ENCODE assay signal across 9 cellular contexts in genomic region chr17:19650826-19651225, GRCh38. TPM values are rescaled to one million over a fixed set of nuclear protein-coding genes. Genes with fewer than 3 reads are reported as not detected.
A peak's percentile ranks its signal among the peaks of the same experiment; 100 is the strongest.
DNase-seq lines count a peak whose midpoint lies in the region; ATAC-seq, FAIRE-seq and TF ChIP-seq lines count a peak whose summit lies in the region.
"Had no signal": no experiment of that assay in that cellular context is flagged by ENCODE, and none has a peak within 500 bp of the region (broad histone marks: within the 10 kb centered on the region; RNA-seq: fewer than 3 reads in every experiment).

No MANE protein-coding gene starts in this region.

- no peak overlapping the region for H3K27ac Mint-ChIP-seq in activated T-helper 17 cell treated with anti-CD3 and anti-CD28 coated beads, Interleukin-2, amount 50 U/mL, for 72 hours
- peak overlapping the region in 2 of 6 donors; percentile 49 to 71 for H3K27ac Mint-ChIP-seq in immature natural killer cell

- no peak overlapping the region for H3K4me3 ChIP-seq in HCT116 (replicated peaks in 1 of 2; ENCODE audit: low read depth in 1 of 2, low read length in 2 of 2)
- H3K4me3 ChIP-seq in thyroid gland (replicated peaks in 1 of 3): no peak overlapping the region

- H3K9ac ChIP-seq in HCT116 (ENCODE audit: low read length): no peak overlapping the region

- peaks cover 43 to 58% of the 10 kb centered on the region in 2 experiments for H3K4me1 ChIP-seq in HCT116 (ENCODE audit: control insufficient read depth in 1 of 2, insufficient read depth in 2 of 2, low read length in 2 of 2)
- H3K4me1 ChIP-seq in thyroid gland: peaks cover 50 to 54% of the 10 kb centered on the region in 2 donors

- no peaks in the 10 kb centered on the region for H3K9me2 ChIP-seq in HCT116 (ENCODE audit: insufficient read depth)

- H3K27ac ChIP-seq in HCT116 (ENCODE audit: low read depth, low read length): no peak overlapping the region
- peak overlapping the region; percentile 28 to 98 (median 96) for H3K27ac ChIP-seq in thyroid gland

- FAIRE-seq in D721Med (lab: Jason Lieb, UNC): no peak

- no peaks in the 10 kb centered on the region for H3K27me3 Mint-ChIP-seq in activated T-helper 17 cell treated with anti-CD3 and anti-CD28 coated beads, Interleukin-2, amount 50 U/mL, for 72 hours
- peaks cover 2 to 10% (median 7%) of the 10 kb centered on the region in 3 donors for H3K27me3 Mint-ChIP-seq in immature natural killer cell (ENCODE audit: low read depth in 3 of 3)

- ATAC-seq in HCT116: no peak
- ATAC-seq in activated T-helper 17 cell treated with anti-CD3 and anti-CD28 coated beads, Interleukin-2, amount 50 U/mL, for 72 hours (replicated peaks): no peak
- ATAC-seq in HG03354 (IDR thresholded peaks at IDR 0.05; ENCODE audit: poor library complexity, severe bottlenecking, unreplicated experiment): no peak

- WGBS in thyroid gland, 2 donors: 71 to 77% methylated on average over 1 of the region's 1 CpG

- RAD21 ChIA-PET in HCT116 (lab: Charles Lee; ENCODE audit: low non-redundant PET in 1 of 2, low total read pairs in 2 of 2, uncharacterized antibody in 2 of 2, unreplicated experiment in 2 of 2): no interaction called here

- H4K20me1 ChIP-seq in HCT116 (ENCODE audit: insufficient read depth): no peaks in the 10 kb centered on the region

- H3K36me3 Mint-ChIP-seq in activated T-helper 17 cell treated with anti-CD3 and anti-CD28 coated beads, Interleukin-2, amount 50 U/mL, for 72 hours (ENCODE audit: low read depth): peaks cover 33% of the 10 kb centered on the region
- peaks cover 17 to 24% (median 19%) of the 10 kb centered on the region in 3 donors for H3K36me3 Mint-ChIP-seq in immature natural killer cell

- no peaks in the 10 kb centered on the region for H3K9me3 Mint-ChIP-seq in activated T-helper 17 cell treated with anti-CD3 and anti-CD28 coated beads, Interleukin-2, amount 50 U/mL, for 72 hours
- H3K9me3 Mint-ChIP-seq in immature natural killer cell: no peaks in the 10 kb centered on the region

- H3K27me3 ChIP-seq in HCT116 (ENCODE audit: insufficient read depth, low read length) (no peaks in the 10 kb centered on the region), thyroid gland (no peaks in the 10 kb centered on the region)
- H3K27me3 ChIP-seq: cardiac muscle cell had no signal

- DNase-seq in HCT116 (ENCODE audit: low read depth, low spot score) (no peak), immature natural killer cell (no peak), thyroid gland (no peak), D721Med (ENCODE audit: insufficient read length, low spot score) (no peak), GDM1 (lab: John Stamatoyannopoulos, UW) (no peak)
- DNase-seq: retina had no signal

- H3K4me3 Mint-ChIP-seq in activated T-helper 17 cell treated with anti-CD3 and anti-CD28 coated beads, Interleukin-2, amount 50 U/mL, for 72 hours: peak overlapping the region; percentile 97
- peak overlapping the region in 4 of 5 donors; percentile 50 to 96 (median 60) for H3K4me3 Mint-ChIP-seq in immature natural killer cell

- H3K79me2 ChIP-seq in HCT116 (ENCODE audit: insufficient read depth, low read length): peaks cover 44% of the 10 kb centered on the region

- BruUV-seq in HCT116 (replicated peaks; lab: Mats Ljungman, UMichigan): no TSS peak

- no peaks in the 10 kb centered on the region for H3K9me3 ChIP-seq in HCT116 (ENCODE audit: control insufficient read depth in 1 of 2, insufficient read depth in 1 of 2, low read depth in 1 of 2, low read length in 2 of 2)
- no peaks in the 10 kb centered on the region for H3K9me3 ChIP-seq in thyroid gland

- peak overlapping the region; percentile 70 for H3K4me2 ChIP-seq in HCT116 (ENCODE audit: low read length)

- POLR2A ChIA-PET in HCT116 (lab: Charles Lee): no interaction called here

- CTCF ChIA-PET in HCT116 (lab: Charles Lee): no interaction called here

- no peak overlapping the region for H2AFZ ChIP-seq in HCT116 (ENCODE audit: low read depth, low read length, poor library complexity, severe bottlenecking)

- intact Hi-C loops in HCT116 (cut with micrococcal nuclease) (no loop called here), thyroid gland (cut with DNase I) (no loop called here)

- TF ChIP-seq POLR2A in HCT116 (IDR thresholded peaks at IDR 0.05; ENCODE audit: borderline replicate concordance, extremely low read depth, insufficient read depth, insufficient read length): no peak
- TF ChIP-seq POLR2A in thyroid gland (IDR thresholded peaks at IDR 0.05): no peak

- no peak for TF ChIP-seq RAD21 in HCT116 (IDR thresholded peaks at IDR 0.05; ENCODE audit: low read depth)

- H3K36me3 ChIP-seq in HCT116 (ENCODE audit: control insufficient read depth in 1 of 2, insufficient read depth in 2 of 2, low read length in 2 of 2): peaks cover 9 to 14% of the 10 kb centered on the region in 2 experiments; a peak in 2 of 4 replicates
- peaks cover 12 to 15% of the 10 kb centered on the region in 2 donors for H3K36me3 ChIP-seq in thyroid gland

- peaks cover 24% of the 10 kb centered on the region for H3K4me1 Mint-ChIP-seq in activated T-helper 17 cell treated with anti-CD3 and anti-CD28 coated beads, Interleukin-2, amount 50 U/mL, for 72 hours
- peaks cover 30 to 63% of the 10 kb centered on the region in 2 donors for H3K4me1 Mint-ChIP-seq in immature natural killer cell

- TF ChIP-seq CTCF in HCT116 (IDR thresholded peaks at IDR 0.05 in 2 of 3, conservative IDR thresholded peaks at IDR 0.05 in 1 of 3; ENCODE audit: borderline replicate concordance in 1 of 3, insufficient read depth in 1 of 3, low read depth in 2 of 3, low read length in 2 of 3): no peak
- no peak for TF ChIP-seq CTCF in thyroid gland (IDR thresholded peaks at IDR 0.05)
- no peak for TF ChIP-seq CTCF in D721Med (IDR thresholded peaks at IDR 0.05; ENCODE audit: insufficient read depth, missing control alignments)

TF ChIP-seq in HCT116, 20 proteins besides CTCF, POLR2A, EP300 and RAD21:
- TF ChIP-seq ZNF274 (IDR thresholded peaks at IDR 0.05; ENCODE audit: low read depth, low read length) (no peak), JUND (IDR thresholded peaks at IDR 0.05) (no peak), ZFX (IDR thresholded peaks at IDR 0.05) (no peak), YY1 (IDR thresholded peaks at IDR 0.05; ENCODE audit: extremely low read depth, insufficient replicate concordance, low read depth, low read length) (no peak), EZH2 (IDR thresholded peaks at IDR 0.05) (no peak), CEBPB (IDR thresholded peaks at IDR 0.05; ENCODE audit: low read depth) (no peak), REST (IDR thresholded peaks at IDR 0.05; ENCODE audit: low read depth) (no peak), TCF7L2 (IDR thresholded peaks at IDR 0.05; ENCODE audit: borderline replicate concordance, extremely low read depth, insufficient read depth, insufficient read length) (no peak), EGR1 (IDR thresholded peaks at IDR 0.05; ENCODE audit: low read depth) (no peak), MAX (IDR thresholded peaks at IDR 0.05) (no peak), SIN3A (IDR thresholded peaks at IDR 0.05; ENCODE audit: low read depth) (no peak), ATF3 (IDR thresholded peaks at IDR 0.05) (no peak), FOSL1 (IDR thresholded peaks at IDR 0.05; ENCODE audit: low read depth) (no peak), EZH2phosphoT487 (IDR thresholded peaks at IDR 0.05; ENCODE audit: borderline replicate concordance) (no peak), SP1 (IDR thresholded peaks at IDR 0.05; ENCODE audit: low read depth) (no peak)

RNA-seq across cellular contexts. Expression of gene ALDH3A2, which starts 2.3 kb away (rescaled TPM):
- total RNA-seq in HCT116 (2021; ENCODE audit: unreplicated experiment) (86.8 TPM), thyroid gland (100 to 1,000 TPM; 198 to 566 (median 366) TPM)
- 47.9 and 52.4 TPM in 2 replicates for polyA plus RNA-seq in HCT116 (2012)
- 10 to 100 TPM; 14.9 to 26.7 TPM for total RNA-seq in activated T-helper 17 cell treated with anti-CD3 and anti-CD28 coated beads, Interleukin-2, amount 50 U/mL, for 72 hours
- polyA plus RNA-seq in immature natural killer cell: 10 to 100 TPM; 19.8 to 37.4 (median 32.9) TPM
